In the genomic region with DNA sequence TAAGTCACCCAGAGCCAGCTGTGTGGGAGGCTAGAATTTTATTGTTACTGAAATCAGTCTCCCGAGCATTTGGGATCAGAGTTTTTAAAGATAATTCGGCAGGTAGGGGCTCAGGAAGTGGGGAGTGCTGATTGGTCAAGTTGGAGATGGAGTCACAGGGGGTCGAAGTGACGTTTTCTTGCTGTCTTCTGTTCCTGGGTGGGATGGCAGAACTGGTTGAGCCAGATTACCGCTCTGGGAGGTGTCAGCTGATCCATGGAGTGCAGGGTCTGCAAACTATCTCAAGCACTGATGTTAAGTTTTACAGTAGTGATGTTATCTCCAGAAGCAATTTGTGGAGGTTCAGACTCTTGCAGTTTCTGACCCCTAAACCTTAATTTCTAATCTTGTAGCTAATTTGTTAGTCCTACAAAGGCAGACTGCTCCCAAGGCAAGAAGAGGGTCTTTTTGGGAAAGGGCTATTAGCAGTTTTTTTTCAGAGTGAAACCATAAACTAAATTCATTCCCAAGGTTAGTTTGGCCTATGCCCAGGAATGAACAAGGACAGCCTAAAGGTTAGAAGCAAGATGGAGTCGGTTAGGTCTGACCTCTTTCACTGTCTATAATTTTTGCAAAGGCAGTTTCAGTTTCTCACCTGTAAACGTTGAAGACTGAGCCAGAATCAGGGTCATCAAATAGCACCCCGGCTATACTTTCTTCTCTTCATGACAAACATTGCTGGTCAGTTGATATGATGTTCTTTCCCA, we compare ENCODE assay signal across 17 cellular contexts. TPM values are rescaled to one million over a fixed set of nuclear protein-coding genes. Genes with fewer than 3 reads are reported as not detected.
DNase-seq lines count a peak whose midpoint lies in the region; ATAC-seq, FAIRE-seq and TF ChIP-seq lines count a peak whose summit lies in the region.
"Had no signal": no experiment of that assay in that cellular context is flagged by ENCODE, and none has a peak within 500 bp of the region (broad histone marks: within the 10 kb centered on the region; RNA-seq: fewer than 3 reads in every experiment).

No MANE protein-coding gene starts in this region.

- H3K9me3 ChIP-seq in RWPE2 (ENCODE audit: severe bottlenecking) = no peaks in the 10 kb centered on the region
- no peaks in the 10 kb centered on the region for H3K9me3 ChIP-seq in hepatocyte (ENCODE audit: low read depth)
- no peaks in the 10 kb centered on the region for H3K9me3 ChIP-seq in smooth muscle cell (replicated peaks; ENCODE audit: low read depth)
- H3K9me3 ChIP-seq: adrenal gland had no signal

- peaks cover 20% of the 10 kb centered on the region for H3F3A ChIP-seq in smooth muscle cell (ENCODE audit: low read depth)

- H3K4me1 ChIP-seq in RWPE2 (ENCODE audit: insufficient read depth, poor library complexity, severe bottlenecking) (peaks cover 84% of the 10 kb centered on the region), hepatocyte (ENCODE audit: insufficient read depth) (peaks cover 57% of the 10 kb centered on the region), smooth muscle cell (ENCODE audit: low read depth) (peaks cover 27% of the 10 kb centered on the region)

- H3K27me3 ChIP-seq in RWPE2 (ENCODE audit: insufficient read depth, poor library complexity, severe bottlenecking) (no peaks in the 10 kb centered on the region), hepatocyte (no peaks in the 10 kb centered on the region), smooth muscle cell (ENCODE audit: low read depth) (no peaks in the 10 kb centered on the region)
- H3K27me3 ChIP-seq: adrenal gland had no signal

- peak; percentile 17 for FAIRE-seq in GM12892 (lab: Jason Lieb, UNC)

- WGBS in hepatocyte (ENCODE audit: low lambda C conversion rate, missing lambda C conversion rate) = 45% methylated on average over 8 of the region's 8 CpGs
- WGBS in smooth muscle cell (ENCODE audit: low lambda C conversion rate) = 36% methylated on average over 8 of the region's 8 CpGs

- TF ChIP-seq CTCF in RWPE2 (IDR thresholded peaks at IDR 0.05; ENCODE audit: poor library complexity, severe bottlenecking) = no peak
- TF ChIP-seq CTCF in hepatocyte (IDR thresholded peaks at IDR 0.05; ENCODE audit: poor library complexity) = no peak
- TF ChIP-seq CTCF in smooth muscle cell (IDR thresholded peaks at IDR 0.05; ENCODE audit: borderline replicate concordance, insufficient read depth, poor library complexity, severe bottlenecking) = no peak

- DNase-seq in GM12892 (ENCODE audit: insufficient read length) (no peak), RWPE2 (ENCODE audit: low spot score) (no peak), hepatocyte (ENCODE audit: low spot score) (no peak), smooth muscle cell (lab: John Stamatoyannopoulos, UW; ENCODE audit: unreplicated experiment) (no peak), EL (no peak), DMS153 treated with DMSO at 0.1 percent for 48 hours (lab: John Stamatoyannopoulos, UW; ENCODE audit: unreplicated experiment) (no peak)
- DNase-seq: activated B cell treated with CpG ODN at 0.5 μM for 24 hours; activated T-cell treated with anti-CD3 and anti-CD28 coated beads for 4 hours; adrenal gland; effector CD4-positive, alpha-beta T cell; glutamatergic neuron; HCEC 1CT; NCI-H1417 treated with DMSO at 0.1 percent for 48 hours; NCI-H69; SHP77 treated with DMSO at 0.1 percent for 48 hours had no signal

- no peak overlapping the region for H2AFZ ChIP-seq in hepatocyte
- H2AFZ ChIP-seq in smooth muscle cell (ENCODE audit: low read depth) = no peak overlapping the region

- TF ChIP-seq POLR2A in GM12892 (IDR thresholded peaks at IDR 0.05; ENCODE audit: low read depth, low read length) = no peak

- H3K9ac ChIP-seq in smooth muscle cell (ENCODE audit: low read depth) = no peak overlapping the region

- H4K20me1 ChIP-seq in hepatocyte (ENCODE audit: insufficient read depth, poor library complexity, severe bottlenecking) = peaks cover 57% of the 10 kb centered on the region
- peaks cover 75% of the 10 kb centered on the region for H4K20me1 ChIP-seq in smooth muscle cell (ENCODE audit: low read depth)

- peak overlapping the region; percentile 49 for H3K4me2 ChIP-seq in hepatocyte
- H3K4me2 ChIP-seq in smooth muscle cell = peak overlapping the region; percentile 51

- no peak overlapping the region for H3K4me3 ChIP-seq in RWPE2 (ENCODE audit: severe bottlenecking)
- no peak overlapping the region for H3K4me3 ChIP-seq in hepatocyte
- no peak overlapping the region for H3K4me3 ChIP-seq in smooth muscle cell
- H3K4me3 ChIP-seq: adrenal gland, lung had no signal

- H3K9me2 ChIP-seq in hepatocyte (replicated peaks; ENCODE audit: insufficient read depth) = no peaks in the 10 kb centered on the region

- peaks cover 99% of the 10 kb centered on the region for H3K79me2 ChIP-seq in hepatocyte
- H3K79me2 ChIP-seq in smooth muscle cell (ENCODE audit: low read depth) = peaks cover 96% of the 10 kb centered on the region

- peak overlapping the region; percentile 94 for H3K27ac ChIP-seq in RWPE2 (ENCODE audit: poor library complexity, severe bottlenecking)
- peak overlapping the region; percentile 87 for H3K27ac ChIP-seq in hepatocyte
- H3K27ac ChIP-seq in smooth muscle cell (ENCODE audit: low read depth) = peak overlapping the region; percentile 61

- ATAC-seq in RWPE2 (ENCODE audit: low read depth) (no peak), GM18517 (IDR thresholded peaks at IDR 0.05; ENCODE audit: unreplicated experiment) (no peak)

- H3K36me3 ChIP-seq in RWPE2 (ENCODE audit: low read depth) (peaks cover 88% of the 10 kb centered on the region), hepatocyte (replicated peaks; ENCODE audit: insufficient read depth, low read depth) (no peaks in the 10 kb centered on the region), smooth muscle cell (ENCODE audit: low read depth) (no peaks in the 10 kb centered on the region)
- H3K36me3 ChIP-seq: adrenal gland had no signal

RNA-seq across cellular contexts. Expression of gene FLNB, which starts 28.2 kb away (rescaled TPM):
- polyA plus RNA-seq in GM12892 (2012; ENCODE audit: missing spikeins) = 20.4 TPM
- 136 and 172 TPM in 2 replicates for total RNA-seq in hepatocyte
- 69.4 and 74.2 TPM in 2 replicates for polyA plus RNA-seq in hepatocyte
- total RNA-seq in smooth muscle cell = 106 and 145 TPM in 2 replicates
- 52.7 and 85.9 TPM in 2 replicates for polyA plus RNA-seq in smooth muscle cell
